15 cellular contexts compared by ENCODE assay signal in genomic region chr20:3161316-3162079, GRCh38. TPM values are rescaled to one million over a fixed set of nuclear protein-coding genes. Genes with fewer than 3 reads are reported as not detected.
A peak's percentile ranks its signal among the peaks of the same experiment; 100 is the strongest.
DNase-seq lines count a peak whose midpoint lies in the region; ATAC-seq, FAIRE-seq and TF ChIP-seq lines count a peak whose summit lies in the region.
"Had no signal": no experiment of that assay in that cellular context is flagged by ENCODE, and none has a peak within 500 bp of the region (broad histone marks: within the 10 kb centered on the region; RNA-seq: fewer than 3 reads in every experiment).

No MANE protein-coding gene starts in this region.

- no peak overlapping the region for H3K4me3 ChIP-seq in HCT116 (replicated peaks in 1 of 2; ENCODE audit: low read depth in 1 of 2, low read length in 2 of 2)
- no peak overlapping the region for H3K4me3 ChIP-seq in K562
- no peak overlapping the region for H3K4me3 ChIP-seq in neuronal stem cell (ENCODE audit: low read length in 2 of 2)
- H3K4me3 ChIP-seq: cardiac muscle cell, skin epidermis had no signal

- no peak overlapping the region for H2AK5ac ChIP-seq in neuronal stem cell (ENCODE audit: low read depth, low read length)

- in situ Hi-C loops in K562 (cut with MboI) = no loop called here

- peaks cover 6% of the 10 kb centered on the region for H3K36me3 Mint-ChIP-seq in activated CD4-positive, alpha-beta T cell treated with anti-CD3 and anti-CD28 coated beads, Interleukin-2, amount 10 ng/mL, durations not matched to agents 24 days and 14 days (ENCODE audit: low read depth)

- BruUV-seq in HCT116 (replicated peaks; lab: Mats Ljungman, UMichigan) (no TSS peak), K562 (replicated peaks; lab: Mats Ljungman, UMichigan) (no TSS peak)

- no peak overlapping the region for H3K27ac ChIP-seq in HCT116 (ENCODE audit: low read depth, low read length)
- H3K27ac ChIP-seq in K562 (ENCODE audit: extremely low read depth, low read depth, low read length) = no peak overlapping the region
- H3K27ac ChIP-seq in neuronal stem cell (replicated peaks; ENCODE audit: low read length) = no peak overlapping the region
- H3K27ac ChIP-seq: cardiac muscle cell, HL-60, skin epidermis had no signal

- H2BK5ac ChIP-seq in neuronal stem cell (ENCODE audit: low read length) = no peak overlapping the region

- H3K79me1 ChIP-seq in neuronal stem cell (ENCODE audit: low read depth, low read length) = peaks cover 8% of the 10 kb centered on the region

- H3K4me3 Mint-ChIP-seq in activated CD4-positive, alpha-beta T cell treated with anti-CD3 and anti-CD28 coated beads, Interleukin-2, amount 10 ng/mL, durations not matched to agents 24 days and 14 days = peak overlapping the region; percentile 43

- H2BK120ac ChIP-seq in neuronal stem cell (ENCODE audit: low read depth, low read length) = no peak overlapping the region

- POLR2A ChIA-PET in HCT116 (lab: Charles Lee) = interaction anchor here (0.8 kb wide), 1 partner anchor 10 kb away, joined by 4 read pairs; no protein-coding TSS in a partner anchor
- POLR2A ChIA-PET in K562 (lab: Yijun Ruan, JAX) = interaction anchor here (0.7 to 1.4 kb wide), 2 partner anchors 11 to 117 kb away, joined by 3 to 6 read pairs; no protein-coding TSS in a partner anchor

- no peaks in the 10 kb centered on the region for H3K9me3 Mint-ChIP-seq in activated CD4-positive, alpha-beta T cell treated with anti-CD3 and anti-CD28 coated beads, Interleukin-2, amount 10 ng/mL, durations not matched to agents 24 days and 14 days

- no peak overlapping the region for H3K9ac ChIP-seq in HCT116 (ENCODE audit: low read length)
- peak overlapping the region in 1 of 2 experiments; percentile 43; a peak in 1 of 4 replicates for H3K9ac ChIP-seq in K562 (ENCODE audit: insufficient read depth in 1 of 2, low read depth in 2 of 2, low read length in 2 of 2)
- no peak overlapping the region for H3K9ac ChIP-seq in neuronal stem cell (ENCODE audit: low read depth, low read length, poor library complexity)

- H3K23ac ChIP-seq in neuronal stem cell (ENCODE audit: low read depth, low read length, poor library complexity) = no peak overlapping the region

- DNase-seq in activated CD4-positive, alpha-beta T cell treated with anti-CD3 and anti-CD28 coated beads, Interleukin-2, amount 10 ng/mL, durations not matched to agents 24 days and 14 days = no peak
- no peak for DNase-seq in activated CD4-positive, alpha-beta T cell treated with anti-CD3 and anti-CD28 coated beads for 4 hours
- DNase-seq in HCT116 (ENCODE audit: low read depth, low spot score) (no peak), K562 (ENCODE audit: extremely low read depth in 1 of 4, low spot score in 3 of 4) (no peak), neuronal stem cell (ENCODE audit: low spot score) (no peak)
- no peak for DNase-seq in stimulated activated naive CD4-positive, alpha-beta T cell (lab: John Stamatoyannopoulos, UW)
- no peak for DNase-seq in stimulated activated CD4-positive, alpha-beta T cell treated with anti-CD3 and anti-CD28 coated beads, Interleukin-1b, Interleukin-23, amount 100 ng/mL, for 48 hours
- DNase-seq in activated CD4-positive, CD25-positive, alpha-beta regulatory T cell treated with anti-CD3 and anti-CD28 coated beads, Interleukin-2, amount 50 U/mL, for 72 hours = no peak
- DNase-seq: activated gamma-delta T cell treated with Interleukin-2 at 50 U/mL for 16 hours; NCI-H1436 treated with DMSO at 0.1 percent for 48 hours; stimulated activated naive CD8-positive, alpha-beta T cell treated with anti-CD3 and anti-CD28 coated beads, Interleukin-15, Interleukin-2, amounts not matched to agents 100 U/mL and 50 U/mL, for 24 hours had no signal

- H3K27ac Mint-ChIP-seq in activated CD4-positive, alpha-beta T cell treated with anti-CD3 and anti-CD28 coated beads, Interleukin-2, amount 10 ng/mL, durations not matched to agents 24 days and 14 days = no peak overlapping the region

- RAD21 ChIA-PET in HCT116 (lab: Charles Lee; ENCODE audit: low non-redundant PET in 1 of 2, low total read pairs in 2 of 2, uncharacterized antibody in 2 of 2, unreplicated experiment in 2 of 2) = no interaction called here

- no peak overlapping the region for H3K18ac ChIP-seq in neuronal stem cell (ENCODE audit: low read length)

- no peak for TF ChIP-seq CTCF in HCT116 (IDR thresholded peaks at IDR 0.05 in 2 of 3, conservative IDR thresholded peaks at IDR 0.05 in 1 of 3; ENCODE audit: borderline replicate concordance in 1 of 3, insufficient read depth in 1 of 3, low read depth in 2 of 3, low read length in 2 of 3)
- TF ChIP-seq CTCF in K562 (IDR thresholded peaks at IDR 0.05 in 2 of 3, conservative IDR thresholded peaks at IDR 0.05 in 1 of 3; ENCODE audit: insufficient read depth in 2 of 3, low read depth in 1 of 3, low read length in 3 of 3) = no peak

- peaks cover 10 to 37% of the 10 kb centered on the region in 2 experiments for H3K4me1 ChIP-seq in HCT116 (ENCODE audit: control insufficient read depth in 1 of 2, insufficient read depth in 2 of 2, low read length in 2 of 2)
- peaks cover 15 to 38% of the 10 kb centered on the region in 2 experiments; a peak in 4 of 5 replicates for H3K4me1 ChIP-seq in K562 (replicated peaks in 1 of 2; ENCODE audit: control insufficient read depth in 2 of 2, insufficient read depth in 2 of 2, low read length in 2 of 2)
- H3K4me1 ChIP-seq in neuronal stem cell (ENCODE audit: control insufficient read depth in 2 of 2, insufficient read depth in 1 of 2, low read depth in 1 of 2, low read length in 2 of 2) = peaks cover 4% of the 10 kb centered on the region in 2 donors

- H3K9me2 ChIP-seq in HCT116 (ENCODE audit: insufficient read depth) = no peaks in the 10 kb centered on the region

- no peak for TF ChIP-seq RAD21 in HCT116 (IDR thresholded peaks at IDR 0.05; ENCODE audit: low read depth)
- no peak for TF ChIP-seq RAD21 in K562 (CRISPR knock-in tag; conservative IDR thresholded peaks at IDR 0.05 in 1 of 2, IDR thresholded peaks at IDR 0.05 in 1 of 2)

- H3K9me1 ChIP-seq in K562 (ENCODE audit: control insufficient read depth, insufficient read depth, low read length) = no peaks in the 10 kb centered on the region

- FAIRE-seq in K562 (lab: Jason Lieb, UNC) = no peak

- WGBS in K562 (ENCODE audit: insufficient coverage, low coverage, missing lambda C conversion rate) = 52% methylated on average over 3 of the region's 5 CpGs
- no CpG with 5 or more reads among the region's 5 CpGs for WGBS in neuronal stem cell (ENCODE audit: extremely low coverage in 2 of 2, insufficient read length in 2 of 2, insufficient replicate concordance in 1 of 2), 2 donors

- H3K4ac ChIP-seq in neuronal stem cell (ENCODE audit: low read length) = no peak overlapping the region

- H3K4me2 ChIP-seq in HCT116 (ENCODE audit: low read length) = peak overlapping the region; percentile 85
- no peak overlapping the region for H3K4me2 ChIP-seq in K562 (ENCODE audit: insufficient read depth, low read length)
- no peak overlapping the region for H3K4me2 ChIP-seq in neuronal stem cell (ENCODE audit: insufficient read depth, low read length, poor library complexity, severe bottlenecking)

- TF ChIP-seq POLR2A in HCT116 (IDR thresholded peaks at IDR 0.05; ENCODE audit: borderline replicate concordance, extremely low read depth, insufficient read depth, insufficient read length) = no peak
- TF ChIP-seq POLR2A in K562 (conservative IDR thresholded peaks at IDR 0.05) = no peak

- H4K20me1 ChIP-seq in HCT116 (ENCODE audit: insufficient read depth) (peaks cover 11% of the 10 kb centered on the region; the same call in 1 of the 2 replicates), K562 (replicated peaks; ENCODE audit: control insufficient read depth, insufficient read depth, low read length) (peaks cover 24% of the 10 kb centered on the region)

- H3K4me1 Mint-ChIP-seq in activated CD4-positive, alpha-beta T cell treated with anti-CD3 and anti-CD28 coated beads, Interleukin-2, amount 10 ng/mL, durations not matched to agents 24 days and 14 days = peaks cover 23% of the 10 kb centered on the region

- H2AFZ ChIP-seq in HCT116 (ENCODE audit: low read depth, low read length, poor library complexity, severe bottlenecking) = no peak overlapping the region
- no peak overlapping the region for H2AFZ ChIP-seq in K562 (ENCODE audit: low read depth, low read length)
- H2AFZ ChIP-seq in neuronal stem cell (ENCODE audit: low read length) = peak overlapping the region; percentile 49

- no peak overlapping the region for H3K14ac ChIP-seq in neuronal stem cell (ENCODE audit: low read length)

- H3K27me3 Mint-ChIP-seq in activated CD4-positive, alpha-beta T cell treated with anti-CD3 and anti-CD28 coated beads, Interleukin-2, amount 10 ng/mL, durations not matched to agents 24 days and 14 days = no peaks in the 10 kb centered on the region

- no peaks in the 10 kb centered on the region for H3K9me3 ChIP-seq in HCT116 (ENCODE audit: control insufficient read depth in 1 of 2, insufficient read depth in 1 of 2, low read depth in 1 of 2, low read length in 2 of 2)
- H3K9me3 ChIP-seq in K562 (replicated peaks; ENCODE audit: control insufficient read depth, insufficient read depth, low read depth, low read length) = no peaks in the 10 kb centered on the region
- no peaks in the 10 kb centered on the region for H3K9me3 ChIP-seq in neuronal stem cell (replicated peaks in 1 of 2; ENCODE audit: control insufficient read depth in 2 of 2, insufficient read depth in 1 of 2, low read depth in 1 of 2, low read length in 2 of 2)

- no peak for TF ChIP-seq EP300 in K562 (IDR thresholded peaks at IDR 0.05; ENCODE audit: low read length)

- H3K36me3 ChIP-seq in HCT116 (ENCODE audit: control insufficient read depth in 1 of 2, insufficient read depth in 2 of 2, low read length in 2 of 2) = 0 out of 4 replicates have a peak, but pooled peaks cover 0 to 7% of the 10 kb centered on the region in 2 experiments
- peaks cover 8% of the 10 kb centered on the region; the same call in 2 of the 3 replicates for H3K36me3 ChIP-seq in K562 (ENCODE audit: control insufficient read depth, insufficient read depth, low read length)
- H3K36me3 ChIP-seq in neuronal stem cell (replicated peaks in 1 of 2; ENCODE audit: control insufficient read depth in 2 of 2, insufficient read depth in 2 of 2, low read length in 2 of 2) = no peaks in the 10 kb centered on the region
- H3K36me3 ChIP-seq: cardiac muscle cell had no signal

- intact Hi-C loops in activated CD4-positive, alpha-beta T cell treated with anti-CD3 and anti-CD28 coated beads, Interleukin-2, amount 10 ng/mL, durations not matched to agents 24 days and 14 days (cut with micrococcal nuclease) = no loop called here
- intact Hi-C loops in HCT116 (cut with micrococcal nuclease) (no loop called here), K562 (cut with micrococcal nuclease) (no loop called here)

- no peak overlapping the region for H2BK12ac ChIP-seq in neuronal stem cell (ENCODE audit: low read length)

- H4K91ac ChIP-seq in neuronal stem cell (ENCODE audit: low read depth, low read length, poor library complexity) = no peak overlapping the region

- CTCF ChIA-PET in HCT116 (lab: Charles Lee) (no interaction called here), K562 (lab: Yijun Ruan, JAX; ENCODE audit: low intra/inter-chr PET ratio) (no interaction called here)

- H4K8ac ChIP-seq in neuronal stem cell (ENCODE audit: low read depth, low read length) = no peak overlapping the region

- H3K79me2 ChIP-seq in HCT116 (ENCODE audit: insufficient read depth, low read length) = peaks cover 31% of the 10 kb centered on the region
- peaks cover 34% of the 10 kb centered on the region for H3K79me2 ChIP-seq in K562 (ENCODE audit: control insufficient read depth, insufficient read depth, low read length)

- ATAC-seq in HCT116 = no peak
- ATAC-seq in K562 = no peak
- ATAC-seq: activated CD4-positive, CD25-positive, alpha-beta regulatory T cell treated with anti-CD3 and anti-CD28 coated beads, Interleukin-2, amount 50 U/mL, for 24 hours; stimulated activated naive CD8-positive, alpha-beta T cell treated with anti-CD3 and anti-CD28 coated beads, Interleukin-15, Interleukin-2, amounts not matched to agents 100 U/mL and 50 U/mL, for 24 hours had no signal

- no peak overlapping the region for H2BK15ac ChIP-seq in neuronal stem cell (ENCODE audit: low read length)

- H3K27me3 ChIP-seq in HCT116 (ENCODE audit: insufficient read depth, low read length) = no peaks in the 10 kb centered on the region
- no peaks in the 10 kb centered on the region for H3K27me3 ChIP-seq in K562 (ENCODE audit: control insufficient read depth in 2 of 2, insufficient read depth in 2 of 2, low read length in 2 of 2)
- H3K27me3 ChIP-seq in neuronal stem cell (ENCODE audit: control insufficient read depth in 3 of 3, insufficient read depth in 3 of 3, low read depth in 1 of 3, low read length in 3 of 3) = no peaks in the 10 kb centered on the region
- H3K27me3 ChIP-seq: cardiac muscle cell had no signal

RNA-seq across cellular contexts. Expression of gene FASTKD5, which starts 1.8 kb away (rescaled TPM):
- total RNA-seq in activated CD4-positive, alpha-beta T cell treated with anti-CD3 and anti-CD28 coated beads, Interleukin-2, amount 10 ng/mL, durations not matched to agents 24 days and 14 days = 24.8 and 26.0 TPM in 2 replicates
- 13.5 TPM for total RNA-seq in HCT116 (2021; ENCODE audit: unreplicated experiment)
- polyA plus RNA-seq in HCT116 (2012) = 7.3 and 8.0 TPM in 2 replicates
- 21.4 and 33.7 TPM in 2 replicates for total RNA-seq in K562 (2011; cell fraction: chromatin; rRNA removed; ENCODE audit: low replicate concordance)
- total RNA-seq in K562 (2011; cell fraction: nucleolus; rRNA removed) = 15.5 and 15.7 TPM in 2 replicates
- 13.7 and 18.6 TPM in 2 replicates for total RNA-seq in K562 (2011; cell fraction: nucleoplasm; rRNA removed)
- total RNA-seq in K562 (2014; rRNA removed) = 19.8 and 20.7 TPM in 2 replicates
- 24.4 and 25.4 TPM in 2 replicates for total RNA-seq in K562 (2014; rRNA removed; fragmentation: Illumina TruSeq; extraction: Trizol)
- 24.3 and 25.2 TPM in 2 replicates for total RNA-seq in K562 (2015; rRNA removed; fragmentation: Illumina TruSeq; extraction: Trizol)
- total RNA-seq in K562 (2021) = 21.2 and 22.8 TPM in 2 replicates
- 32.5 and 36.6 TPM in 2 replicates for polyA plus RNA-seq in K562 (2011; rRNA removed)
- 13.6 and 25.6 TPM in 2 replicates for polyA plus RNA-seq in K562 (2011; cell fraction: cytosol; rRNA removed)
- 10.9 and 22.1 TPM in 2 replicates for polyA plus RNA-seq in K562 (2011; cell fraction: nucleus; rRNA removed)
- polyA plus RNA-seq in K562 (2012) = 12.1 and 15.1 TPM in 2 replicates
- 23.4 and 25.9 TPM in 2 replicates for polyA plus RNA-seq in K562 (2014; fragmentation: Illumina TruSeq; extraction: Trizol)
- 10 to 100 TPM; 31.7 to 35.8 TPM for polyA plus RNA-seq in K562 (2014; fragmentation: Nextera tagmentation; extraction: Ambion mirVana)
- polyA plus RNA-seq in K562 (2014; rRNA removed) = 23.6 and 24.3 TPM in 2 replicates
- polyA minus RNA-seq in K562 (2011; rRNA and poly(A)+ RNA removed) = 35.6 and 49.1 TPM in 2 replicates
- polyA minus RNA-seq in K562 (2011; cell fraction: cytosol; rRNA and poly(A)+ RNA removed) = 13.5 and 13.9 TPM in 2 replicates
- polyA minus RNA-seq in K562 (2011; cell fraction: nucleus; rRNA and poly(A)+ RNA removed) = 5.7 and 16.3 TPM in 2 replicates
- 6.6 TPM for polyA plus RNA-seq in neuronal stem cell (2013, experiment 1 of 2)
- 6.4 TPM for polyA plus RNA-seq in neuronal stem cell (2013, experiment 2 of 2)

RNA-seq across cellular contexts. Expression of gene UBOX5, which starts 1.8 kb away (rescaled TPM):
- total RNA-seq in activated CD4-positive, alpha-beta T cell treated with anti-CD3 and anti-CD28 coated beads, Interleukin-2, amount 10 ng/mL, durations not matched to agents 24 days and 14 days = 6.7 and 7.2 TPM in 2 replicates
- total RNA-seq in HCT116 (2021; ENCODE audit: unreplicated experiment) (7.4 TPM), K562 (2014; rRNA removed) (2.8 and 4.4 TPM in 2 replicates), K562 (2014; rRNA removed; fragmentation: Illumina TruSeq; extraction: Trizol) (1.3 and 1.8 TPM in 2 replicates), K562 (2015; rRNA removed; fragmentation: Illumina TruSeq; extraction: Trizol) (2.0 and 2.3 TPM in 2 replicates), K562 (2021) (5.0 and 5.4 TPM in 2 replicates)
- 5.2 and 5.6 TPM in 2 replicates for polyA plus RNA-seq in HCT116 (2012)
- 4.9 and 13.2 TPM in 2 replicates for total RNA-seq in K562 (2011; cell fraction: chromatin; rRNA removed; ENCODE audit: low replicate concordance)
- total RNA-seq in K562 (2011; cell fraction: nucleolus; rRNA removed) = 7.1 and 7.2 TPM in 2 replicates
- 7.6 and 7.8 TPM in 2 replicates for total RNA-seq in K562 (2011; cell fraction: nucleoplasm; rRNA removed)
- polyA plus RNA-seq in K562 (2011; rRNA removed) (2.2 and 6.4 TPM in 2 replicates), K562 (2014; fragmentation: Illumina TruSeq; extraction: Trizol) (3.9 and 4.1 TPM in 2 replicates), K562 (2014; fragmentation: Nextera tagmentation; extraction: Ambion mirVana) (under 1 TPM; 0.24 to 0.85 TPM), K562 (2014; rRNA removed) (2.1 and 2.2 TPM in 2 replicates)
- 3.7 and 4.6 TPM in 2 replicates for polyA plus RNA-seq in K562 (2011; cell fraction: cytosol; rRNA removed)
- polyA plus RNA-seq in K562 (2011; cell fraction: nucleus; rRNA removed) = 3.1 and 4.1 TPM in 2 replicates
- 3.3 and 3.4 TPM in 2 replicates for polyA plus RNA-seq in K562 (2012)
- 3.2 and 4.3 TPM in 2 replicates for polyA minus RNA-seq in K562 (2011; rRNA and poly(A)+ RNA removed)
- polyA minus RNA-seq in K562 (2011; cell fraction: cytosol; rRNA and poly(A)+ RNA removed) = 3.3 and 6.9 TPM in 2 replicates
- polyA minus RNA-seq in K562 (2011; cell fraction: nucleus; rRNA and poly(A)+ RNA removed) = 1.9 and 3.8 TPM in 2 replicates
- polyA plus RNA-seq in neuronal stem cell (2013, experiment 1 of 2) = 4.5 TPM
- polyA plus RNA-seq in neuronal stem cell (2013, experiment 2 of 2) = 4.4 TPM

RNA-seq across cellular contexts. Expression of gene LZTS3, which starts 11.9 kb away (rescaled TPM):
- 0.54 and 0.69 TPM in 2 replicates for total RNA-seq in activated CD4-positive, alpha-beta T cell treated with anti-CD3 and anti-CD28 coated beads, Interleukin-2, amount 10 ng/mL, durations not matched to agents 24 days and 14 days
- total RNA-seq in HCT116 (2021; ENCODE audit: unreplicated experiment) (5.2 TPM), K562 (2014; rRNA removed) (2.8 and 3.4 TPM in 2 replicates), K562 (2014; rRNA removed; fragmentation: Illumina TruSeq; extraction: Trizol) (0.70 and 0.73 TPM in 2 replicates), K562 (2015; rRNA removed; fragmentation: Illumina TruSeq; extraction: Trizol) (1.1 and 1.2 TPM in 2 replicates), K562 (2021) (2.4 and 2.9 TPM in 2 replicates)
- polyA plus RNA-seq in HCT116 (2012) = 3.6 and 3.7 TPM in 2 replicates
- total RNA-seq in K562 (2011; cell fraction: chromatin; rRNA removed; ENCODE audit: low replicate concordance) = 3.8 and 12.3 TPM in 2 replicates
- 7.0 and 8.0 TPM in 2 replicates for total RNA-seq in K562 (2011; cell fraction: nucleolus; rRNA removed)
- 5.1 and 5.7 TPM in 2 replicates for total RNA-seq in K562 (2011; cell fraction: nucleoplasm; rRNA removed)
- polyA plus RNA-seq in K562 (2011; rRNA removed) (2.4 and 4.0 TPM in 2 replicates), K562 (2014; fragmentation: Illumina TruSeq; extraction: Trizol) (2.0 and 2.3 TPM in 2 replicates), K562 (2014; fragmentation: Nextera tagmentation; extraction: Ambion mirVana) (under 1 TPM; 0.07 to 0.28 TPM), K562 (2014; rRNA removed) (2.6 and 2.8 TPM in 2 replicates)
- polyA plus RNA-seq in K562 (2011; cell fraction: cytosol; rRNA removed) = 4.6 and 7.3 TPM in 2 replicates
- polyA plus RNA-seq in K562 (2011; cell fraction: nucleus; rRNA removed) = 10.3 and 10.6 TPM in 2 replicates
- polyA plus RNA-seq in K562 (2012) = 1.4 and 1.7 TPM in 2 replicates
- polyA minus RNA-seq in K562 (2011; rRNA and poly(A)+ RNA removed) = 1.2 and 2.1 TPM in 2 replicates
- polyA minus RNA-seq in K562 (2011; cell fraction: cytosol; rRNA and poly(A)+ RNA removed) = 1.7 and 4.8 TPM in 2 replicates
- polyA minus RNA-seq in K562 (2011; cell fraction: nucleus; rRNA and poly(A)+ RNA removed) = 1.2 and 1.8 TPM in 2 replicates
- polyA plus RNA-seq in neuronal stem cell (2013, experiment 1 of 2) = 8.4 TPM
- 8.7 TPM for polyA plus RNA-seq in neuronal stem cell (2013, experiment 2 of 2)

RNA-seq across cellular contexts. Expression of gene DDRGK1, which starts 43.0 kb away (rescaled TPM):
- 59.0 and 70.0 TPM in 2 replicates for total RNA-seq in activated CD4-positive, alpha-beta T cell treated with anti-CD3 and anti-CD28 coated beads, Interleukin-2, amount 10 ng/mL, durations not matched to agents 24 days and 14 days
- 45.8 TPM for total RNA-seq in HCT116 (2021; ENCODE audit: unreplicated experiment)
- 53.5 and 57.2 TPM in 2 replicates for polyA plus RNA-seq in HCT116 (2012)
- 59.1 and 80.5 TPM in 2 replicates for total RNA-seq in K562 (2011; cell fraction: chromatin; rRNA removed; ENCODE audit: low replicate concordance)
- 65.5 and 65.9 TPM in 2 replicates for total RNA-seq in K562 (2011; cell fraction: nucleolus; rRNA removed)
- 71.2 and 83.1 TPM in 2 replicates for total RNA-seq in K562 (2011; cell fraction: nucleoplasm; rRNA removed)
- total RNA-seq in K562 (2014; rRNA removed) = 52.3 and 55.9 TPM in 2 replicates
- total RNA-seq in K562 (2014; rRNA removed; fragmentation: Illumina TruSeq; extraction: Trizol) = 13.5 and 18.7 TPM in 2 replicates
- 29.8 and 31.3 TPM in 2 replicates for total RNA-seq in K562 (2015; rRNA removed; fragmentation: Illumina TruSeq; extraction: Trizol)
- 37.1 and 45.1 TPM in 2 replicates for total RNA-seq in K562 (2021)
- 29.1 and 67.9 TPM in 2 replicates for polyA plus RNA-seq in K562 (2011; rRNA removed)
- polyA plus RNA-seq in K562 (2011; cell fraction: cytosol; rRNA removed) = 35.1 and 63.8 TPM in 2 replicates
- polyA plus RNA-seq in K562 (2011; cell fraction: nucleus; rRNA removed) = 92.4 and 212 TPM in 2 replicates
- polyA plus RNA-seq in K562 (2012) = 34.4 and 35.1 TPM in 2 replicates
- polyA plus RNA-seq in K562 (2014; fragmentation: Illumina TruSeq; extraction: Trizol) = 22.1 and 31.4 TPM in 2 replicates
- polyA plus RNA-seq in K562 (2014; fragmentation: Nextera tagmentation; extraction: Ambion mirVana) = 1 to 10 TPM; 2.3 to 3.4 TPM
- polyA plus RNA-seq in K562 (2014; rRNA removed) = 46.2 and 54.4 TPM in 2 replicates
- polyA minus RNA-seq in K562 (2011; rRNA and poly(A)+ RNA removed) = 19.0 and 25.7 TPM in 2 replicates
- polyA minus RNA-seq in K562 (2011; cell fraction: cytosol; rRNA and poly(A)+ RNA removed) = 16.6 and 19.7 TPM in 2 replicates
- polyA minus RNA-seq in K562 (2011; cell fraction: nucleus; rRNA and poly(A)+ RNA removed) = 8.5 and 29.2 TPM in 2 replicates
- 29.3 TPM for polyA plus RNA-seq in neuronal stem cell (2013, experiment 1 of 2)
- polyA plus RNA-seq in neuronal stem cell (2013, experiment 2 of 2) = 30.0 TPM

RNA-seq across cellular contexts. Expression of gene ITPA, which starts 47.8 kb away (rescaled TPM):
- 102 and 103 TPM in 2 replicates for total RNA-seq in activated CD4-positive, alpha-beta T cell treated with anti-CD3 and anti-CD28 coated beads, Interleukin-2, amount 10 ng/mL, durations not matched to agents 24 days and 14 days
- total RNA-seq in HCT116 (2021; ENCODE audit: unreplicated experiment) = 77.3 TPM
- polyA plus RNA-seq in HCT116 (2012) = 34.8 and 51.5 TPM in 2 replicates
- total RNA-seq in K562 (2011; cell fraction: chromatin; rRNA removed; ENCODE audit: low replicate concordance) = 17.6 and 37.3 TPM in 2 replicates
- 25.0 and 29.3 TPM in 2 replicates for total RNA-seq in K562 (2011; cell fraction: nucleolus; rRNA removed)
- 22.3 and 33.4 TPM in 2 replicates for total RNA-seq in K562 (2011; cell fraction: nucleoplasm; rRNA removed)
- 57.9 and 69.1 TPM in 2 replicates for total RNA-seq in K562 (2014; rRNA removed)
- total RNA-seq in K562 (2014; rRNA removed; fragmentation: Illumina TruSeq; extraction: Trizol) = 25.6 and 29.1 TPM in 2 replicates
- total RNA-seq in K562 (2015; rRNA removed; fragmentation: Illumina TruSeq; extraction: Trizol) = 37.9 and 38.4 TPM in 2 replicates
- 59.8 and 70.1 TPM in 2 replicates for total RNA-seq in K562 (2021)
- 31.9 and 48.1 TPM in 2 replicates for polyA plus RNA-seq in K562 (2011; rRNA removed)
- 50.7 and 79.6 TPM in 2 replicates for polyA plus RNA-seq in K562 (2011; cell fraction: cytosol; rRNA removed)
- polyA plus RNA-seq in K562 (2011; cell fraction: nucleus; rRNA removed) = 37.7 and 38.1 TPM in 2 replicates
- 40.6 and 45.0 TPM in 2 replicates for polyA plus RNA-seq in K562 (2012)
- 36.7 and 46.9 TPM in 2 replicates for polyA plus RNA-seq in K562 (2014; fragmentation: Illumina TruSeq; extraction: Trizol)
- 10 to 100 TPM in 1 of 2 experiments, 1 to 10 TPM in 1; 5.0 to 20.1 TPM for polyA plus RNA-seq in K562 (2014; fragmentation: Nextera tagmentation; extraction: Ambion mirVana)
- 79.7 and 81.3 TPM in 2 replicates for polyA plus RNA-seq in K562 (2014; rRNA removed)
- polyA minus RNA-seq in K562 (2011; rRNA and poly(A)+ RNA removed) = 9.4 and 11.0 TPM in 2 replicates
- 12.7 and 13.8 TPM in 2 replicates for polyA minus RNA-seq in K562 (2011; cell fraction: cytosol; rRNA and poly(A)+ RNA removed)
- 7.0 and 10.7 TPM in 2 replicates for polyA minus RNA-seq in K562 (2011; cell fraction: nucleus; rRNA and poly(A)+ RNA removed)
- polyA plus RNA-seq in neuronal stem cell (2013, experiment 1 of 2) = 31.8 TPM
- 32.2 TPM for polyA plus RNA-seq in neuronal stem cell (2013, experiment 2 of 2)
